In genomic region chr9:135479469-135480052, GRCh38 we compare ENCODE assay signal across 8 cellular contexts. TPM values are rescaled to one million over a fixed set of nuclear protein-coding genes. Genes with fewer than 3 reads are reported as not detected.
DNase-seq lines count a peak whose midpoint lies in the region; ATAC-seq and TF ChIP-seq lines count a peak whose summit lies in the region.

Gene PPP1R26, plus strand, starts transcription at chr9:135479782. Its CDS starts 4,729 bp downstream, at chr9:135484511.

- TF ChIP-seq CTCF in fibroblast of pulmonary artery (IDR thresholded peaks at IDR 0.05; ENCODE audit: low read length, missing control alignments), result no peak

- H3K4me3 ChIP-seq in fibroblast of pulmonary artery (replicated peaks; ENCODE audit: low read depth, low read length), result peak within 1 kb of the TSS; percentile 74

- peaks cover 4 to 6% of the 10 kb centered on the region in 2 donors for H3K4me1 Mint-ChIP-seq in natural killer cell treated with Interleukin-12 subunit alpha and Interleukin-12 subunit beta and Interleukin-15 and Interleukin-18, amount 100 ng/mL, for 72 hours (ENCODE audit: low read depth in 2 of 2)

- peak within 1 kb of the TSS in 1 of 2 donors; percentile 54 for H3K27ac Mint-ChIP-seq in natural killer cell treated with Interleukin-12 subunit alpha and Interleukin-12 subunit beta and Interleukin-15 and Interleukin-18, amount 100 ng/mL, for 72 hours

- peaks cover 0 to 7% of the 10 kb centered on the region in 2 donors for H3K27me3 Mint-ChIP-seq in natural killer cell treated with Interleukin-12 subunit alpha and Interleukin-12 subunit beta and Interleukin-15 and Interleukin-18, amount 100 ng/mL, for 72 hours

- H3K4me3 Mint-ChIP-seq in natural killer cell treated with Interleukin-12 subunit alpha and Interleukin-12 subunit beta and Interleukin-15 and Interleukin-18, amount 100 ng/mL, for 72 hours, result peak within 1 kb of the TSS; percentile 89

- H3K36me3 Mint-ChIP-seq in natural killer cell treated with Interleukin-12 subunit alpha and Interleukin-12 subunit beta and Interleukin-15 and Interleukin-18, amount 100 ng/mL, for 72 hours, result no peaks in the 10 kb centered on the region

- peak; percentile 64 for DNase-seq in NCI-H748 (lab: John Stamatoyannopoulos, UW; ENCODE audit: unreplicated experiment)
- no peak for DNase-seq in NCI-H748 treated with DMSO at 0.1 percent for 48 hours (lab: John Stamatoyannopoulos, UW)
- peak; percentile 52 for DNase-seq in SK-MEL-5 (ENCODE audit: low read depth, low spot score)
- DNase-seq in fibroblast of pulmonary artery (ENCODE audit: low read depth), result no peak
- no peak for DNase-seq in natural killer cell treated with Interleukin-12 subunit alpha and Interleukin-12 subunit beta and Interleukin-15 and Interleukin-18, amount 100 ng/mL, for 72 hours (ENCODE audit: low spot score)
- no peak for DNase-seq in foreskin melanocyte
- DNase-seq in superior temporal gyrus (ENCODE audit: extremely low spot score), result no peak

- H3K9me3 Mint-ChIP-seq in natural killer cell treated with Interleukin-12 subunit alpha and Interleukin-12 subunit beta and Interleukin-15 and Interleukin-18, amount 100 ng/mL, for 72 hours, result no peaks in the 10 kb centered on the region

- in situ Hi-C loops in SK-MEL-5 (cut with HindIII; ENCODE audit: low pct_unique_long_range_greater_than_20kb, low sequenced_read_pairs), result no loop called here

- ATAC-seq in natural killer cell treated with Interleukin-12 subunit alpha and Interleukin-12 subunit beta and Interleukin-15 and Interleukin-18, amount 100 ng/mL, for 72 hours, result peak; percentile 50 to 67
- no peak for ATAC-seq in GM19395 (IDR thresholded peaks at IDR 0.05; ENCODE audit: unreplicated experiment)

RNA-seq across cellular contexts. Expression of gene PPP1R26, which starts in this region (rescaled TPM):
- total RNA-seq in SK-MEL-5 (2014; rRNA removed; shearing (Covaris generic)), result 22.5 and 24.4 TPM in 2 replicates
- 18.1 and 28.3 TPM in 2 replicates for polyA plus RNA-seq in SK-MEL-5 (2015; cell fraction: cytosol; rRNA removed)
- 35.4 and 37.2 TPM in 2 replicates for polyA plus RNA-seq in SK-MEL-5 (2015; cell fraction: nucleus; rRNA removed)
- 1 to 10 TPM; 3.7 to 7.7 TPM for total RNA-seq in natural killer cell treated with Interleukin-12 subunit alpha and Interleukin-12 subunit beta and Interleukin-15 and Interleukin-18, amount 100 ng/mL, for 72 hours

Comparison
In these comparisons a context has a peak if more than half of its experiments do, and no peak if none do; other contexts are left out.
1. DNase-seq: peak in NCI-H748 (single experiment) and SK-MEL-5 (single experiment); none in NCI-H748 treated with DMSO at 0.1 percent for 48 hours (single experiment), fibroblast of pulmonary artery (single experiment), natural killer cell treated with Interleukin-12 subunit alpha and Interleukin-12 subunit beta and Interleukin-15 and Interleukin-18, amount 100 ng/mL, for 72 hours (single experiment), foreskin melanocyte (single experiment) and superior temporal gyrus (single experiment).